Comparison of ENCODE assay signal across 1 cellular context in the genomic region with DNA sequence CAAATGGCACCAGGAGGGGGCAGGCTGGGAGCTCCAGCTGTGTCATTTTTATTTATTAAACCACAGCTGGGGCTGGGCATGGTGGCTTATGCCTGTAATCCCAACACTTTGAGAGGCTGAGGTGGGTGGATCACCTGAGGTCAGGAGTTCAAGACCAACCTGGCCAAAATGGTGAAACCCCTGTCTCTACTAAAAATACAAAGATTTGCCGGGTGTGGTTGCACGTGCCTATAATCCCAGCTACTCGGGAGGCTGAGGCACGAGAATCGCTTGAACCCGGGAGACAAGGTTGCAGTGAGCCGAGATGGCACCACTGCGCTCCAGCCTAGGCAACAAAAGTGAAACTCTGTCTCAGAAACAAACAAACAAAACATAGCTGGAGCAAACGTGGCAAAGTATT.
A peak's percentile ranks its signal among the peaks of the same experiment; 100 is the strongest.
TF ChIP-seq lines count a peak whose summit lies in the region.

No MANE protein-coding gene starts in this region.

TF ChIP-seq in GM12878, 131 proteins besides CTCF, POLR2A, EP300 and RAD21:
- TF ChIP-seq, protein P1, sequence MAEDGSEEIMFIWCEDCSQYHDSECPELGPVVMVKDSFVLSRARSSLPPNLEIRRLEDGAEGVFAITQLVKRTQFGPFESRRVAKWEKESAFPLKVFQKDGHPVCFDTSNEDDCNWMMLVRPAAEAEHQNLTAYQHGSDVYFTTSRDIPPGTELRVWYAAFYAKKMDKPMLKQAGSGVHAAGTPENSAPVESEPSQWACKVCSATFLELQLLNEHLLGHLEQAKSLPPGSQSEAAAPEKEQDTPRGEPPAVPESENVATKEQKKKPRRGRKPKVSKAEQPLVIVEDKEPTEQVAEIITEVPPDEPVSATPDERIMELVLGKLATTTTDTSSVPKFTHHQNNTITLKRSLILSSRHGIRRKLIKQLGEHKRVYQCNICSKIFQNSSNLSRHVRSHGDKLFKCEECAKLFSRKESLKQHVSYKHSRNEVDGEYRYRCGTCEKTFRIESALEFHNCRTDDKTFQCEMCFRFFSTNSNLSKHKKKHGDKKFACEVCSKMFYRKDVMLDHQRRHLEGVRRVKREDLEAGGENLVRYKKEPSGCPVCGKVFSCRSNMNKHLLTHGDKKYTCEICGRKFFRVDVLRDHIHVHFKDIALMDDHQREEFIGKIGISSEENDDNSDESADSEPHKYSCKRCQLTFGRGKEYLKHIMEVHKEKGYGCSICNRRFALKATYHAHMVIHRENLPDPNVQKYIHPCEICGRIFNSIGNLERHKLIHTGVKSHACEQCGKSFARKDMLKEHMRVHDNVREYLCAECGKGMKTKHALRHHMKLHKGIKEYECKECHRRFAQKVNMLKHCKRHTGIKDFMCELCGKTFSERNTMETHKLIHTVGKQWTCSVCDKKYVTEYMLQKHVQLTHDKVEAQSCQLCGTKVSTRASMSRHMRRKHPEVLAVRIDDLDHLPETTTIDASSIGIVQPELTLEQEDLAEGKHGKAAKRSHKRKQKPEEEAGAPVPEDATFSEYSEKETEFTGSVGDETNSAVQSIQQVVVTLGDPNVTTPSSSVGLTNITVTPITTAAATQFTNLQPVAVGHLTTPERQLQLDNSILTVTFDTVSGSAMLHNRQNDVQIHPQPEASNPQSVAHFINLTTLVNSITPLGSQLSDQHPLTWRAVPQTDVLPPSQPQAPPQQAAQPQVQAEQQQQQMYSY (CRISPR knock-in tag; IDR thresholded peaks at IDR 0.05), result 0 out of 2 replicates have a peak, but pooled peaks have one; percentile 21
- TF ChIP-seq IKZF1 (conservative IDR thresholded peaks at IDR 0.05) (peak; percentile 32; the same call in 1 of the 2 replicates), ZNF217 (IDR thresholded peaks at IDR 0.05) (0 out of 2 replicates have a peak, but pooled peaks have one; percentile 27), IKZF2 (IDR thresholded peaks at IDR 0.05) (peak in 1 of 2 experiments; percentile 33; a peak in 2 of 4 replicates), HDGF (IDR thresholded peaks at IDR 0.05) (0 out of 2 replicates have a peak, but pooled peaks have one; percentile 18), EED (IDR thresholded peaks at IDR 0.05; ENCODE audit: low read depth) (peak; percentile 40; the same call in 1 of the 2 replicates), NR2F1 (conservative IDR thresholded peaks at IDR 0.05) (peak; percentile 74), BHLHE40 (IDR thresholded peaks at IDR 0.05; ENCODE audit: borderline replicate concordance in 1 of 2, low read depth in 2 of 2, low read length in 1 of 2) (peak; percentile 47 to 92; a peak in 3 of 4 replicates), BACH1 (IDR thresholded peaks at IDR 0.05; ENCODE audit: borderline replicate concordance) (0 out of 2 replicates have a peak, but pooled peaks have one; percentile 24), RUNX3 (IDR thresholded peaks at IDR 0.05; ENCODE audit: low read length) (peak; percentile 42), DPF2 (IDR thresholded peaks at IDR 0.05) (peak; percentile 14; the same call in 1 of the 2 replicates)
- TF ChIP-seq, protein P2, sequence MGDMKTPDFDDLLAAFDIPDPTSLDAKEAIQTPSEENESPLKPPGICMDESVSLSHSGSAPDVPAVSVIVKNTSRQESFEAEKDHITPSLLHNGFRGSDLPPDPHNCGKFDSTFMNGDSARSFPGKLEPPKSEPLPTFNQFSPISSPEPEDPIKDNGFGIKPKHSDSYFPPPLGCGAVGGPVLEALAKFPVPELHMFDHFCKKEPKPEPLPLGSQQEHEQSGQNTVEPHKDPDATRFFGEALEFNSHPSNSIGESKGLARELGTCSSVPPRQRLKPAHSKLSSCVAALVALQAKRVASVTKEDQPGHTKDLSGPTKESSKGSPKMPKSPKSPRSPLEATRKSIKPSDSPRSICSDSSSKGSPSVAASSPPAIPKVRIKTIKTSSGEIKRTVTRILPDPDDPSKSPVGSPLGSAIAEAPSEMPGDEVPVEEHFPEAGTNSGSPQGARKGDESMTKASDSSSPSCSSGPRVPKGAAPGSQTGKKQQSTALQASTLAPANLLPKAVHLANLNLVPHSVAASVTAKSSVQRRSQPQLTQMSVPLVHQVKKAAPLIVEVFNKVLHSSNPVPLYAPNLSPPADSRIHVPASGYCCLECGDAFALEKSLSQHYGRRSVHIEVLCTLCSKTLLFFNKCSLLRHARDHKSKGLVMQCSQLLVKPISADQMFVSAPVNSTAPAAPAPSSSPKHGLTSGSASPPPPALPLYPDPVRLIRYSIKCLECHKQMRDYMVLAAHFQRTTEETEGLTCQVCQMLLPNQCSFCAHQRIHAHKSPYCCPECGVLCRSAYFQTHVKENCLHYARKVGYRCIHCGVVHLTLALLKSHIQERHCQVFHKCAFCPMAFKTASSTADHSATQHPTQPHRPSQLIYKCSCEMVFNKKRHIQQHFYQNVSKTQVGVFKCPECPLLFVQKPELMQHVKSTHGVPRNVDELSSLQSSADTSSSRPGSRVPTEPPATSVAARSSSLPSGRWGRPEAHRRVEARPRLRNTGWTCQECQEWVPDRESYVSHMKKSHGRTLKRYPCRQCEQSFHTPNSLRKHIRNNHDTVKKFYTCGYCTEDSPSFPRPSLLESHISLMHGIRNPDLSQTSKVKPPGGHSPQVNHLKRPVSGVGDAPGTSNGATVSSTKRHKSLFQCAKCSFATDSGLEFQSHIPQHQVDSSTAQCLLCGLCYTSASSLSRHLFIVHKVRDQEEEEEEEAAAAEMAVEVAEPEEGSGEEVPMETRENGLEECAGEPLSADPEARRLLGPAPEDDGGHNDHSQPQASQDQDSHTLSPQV (IDR thresholded peaks at IDR 0.05), result 0 out of 2 replicates have a peak, but pooled peaks have one; percentile 39
- TF ChIP-seq, protein P3, sequence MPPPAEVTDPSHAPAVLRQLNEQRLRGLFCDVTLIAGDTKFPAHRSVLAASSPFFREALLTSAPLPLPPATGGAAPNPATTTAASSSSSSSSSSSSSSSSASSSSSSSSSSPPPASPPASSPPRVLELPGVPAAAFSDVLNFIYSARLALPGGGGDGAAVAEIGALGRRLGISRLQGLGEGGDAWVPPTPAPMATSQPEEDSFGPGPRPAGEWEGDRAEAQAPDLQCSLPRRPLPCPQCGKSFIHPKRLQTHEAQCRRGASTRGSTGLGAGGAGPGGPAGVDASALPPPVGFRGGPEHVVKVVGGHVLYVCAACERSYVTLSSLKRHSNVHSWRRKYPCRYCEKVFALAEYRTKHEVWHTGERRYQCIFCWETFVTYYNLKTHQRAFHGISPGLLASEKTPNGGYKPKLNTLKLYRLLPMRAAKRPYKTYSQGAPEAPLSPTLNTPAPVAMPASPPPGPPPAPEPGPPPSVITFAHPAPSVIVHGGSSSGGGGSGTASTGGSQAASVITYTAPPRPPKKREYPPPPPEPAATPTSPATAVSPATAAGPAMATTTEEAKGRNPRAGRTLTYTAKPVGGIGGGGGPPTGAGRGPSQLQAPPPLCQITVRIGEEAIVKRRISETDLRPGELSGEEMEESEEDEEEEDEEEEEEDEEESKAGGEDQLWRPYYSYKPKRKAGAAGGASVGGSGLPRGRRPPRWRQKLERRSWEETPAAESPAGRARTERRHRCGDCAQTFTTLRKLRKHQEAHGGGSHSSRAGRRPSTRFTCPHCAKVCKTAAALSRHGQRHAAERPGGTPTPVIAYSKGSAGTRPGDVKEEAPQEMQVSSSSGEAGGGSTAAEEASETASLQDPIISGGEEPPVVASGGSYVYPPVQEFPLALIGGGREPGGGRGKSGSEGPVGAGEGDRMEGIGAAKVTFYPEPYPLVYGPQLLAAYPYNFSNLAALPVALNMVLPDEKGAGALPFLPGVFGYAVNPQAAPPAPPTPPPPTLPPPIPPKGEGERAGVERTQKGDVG (CRISPR knock-in tag; IDR thresholded peaks at IDR 0.05), result peak; percentile 70; the same call in 1 of the 2 replicates
